ENCODE assay signal across 4 cellular contexts in genomic region chr7:65100499-65100898, GRCh38.
A peak's percentile ranks its signal among the peaks of the same experiment; 100 is the strongest.
DNase-seq lines count a peak whose midpoint lies in the region; ATAC-seq, FAIRE-seq and TF ChIP-seq lines count a peak whose summit lies in the region.
"Not testable (repeated sequence)": the region's sequence is repeated elsewhere in the genome, so short reads cannot be mapped to it uniquely, and the experiment has no call there.

No MANE protein-coding gene starts in this region.

- in situ Hi-C loops in HepG2 (cut with HindIII; ENCODE audit: extremely low pct_ligation_motif_present, low pct_unique_long_range_greater_than_20kb): not testable (repeated sequence)

- POLR2A ChIA-PET in HepG2 (lab: Yijun Ruan, JAX): not testable (repeated sequence)

- H3K4me3 ChIP-seq in HepG2 (replicated peaks in 1 of 3; ENCODE audit: insufficient read depth in 1 of 3, low read depth in 2 of 3, low read length in 3 of 3); mucosa of descending colon; small intestine (ENCODE audit: low read depth in 1 of 2, low read length in 2 of 2): not testable (repeated sequence)

- not testable (repeated sequence) for H3K9me3 ChIP-seq in HepG2 (ENCODE audit: low read length); mucosa of descending colon; small intestine (ENCODE audit: control insufficient read depth, low read depth)

- peak; percentile 60 for FAIRE-seq in HepG2 (lab: Jason Lieb, UNC)
- FAIRE-seq in small intestine (lab: Jason Lieb, UNC): not testable (repeated sequence)

- 81% methylated on average over 4 of the region's 4 CpGs for WGBS in HepG2 (ENCODE audit: low lambda C conversion rate)
- 77 to 87% (median 84%) methylated on average over 4 of the region's 4 CpGs for WGBS in small intestine, 3 donors

- not testable (repeated sequence) for TF ChIP-seq EP300 in HepG2 (IDR thresholded peaks at IDR 0.05; ENCODE audit: low read depth in 2 of 2, low read length in 2 of 2); HepG2 (CRISPR knock-in tag; IDR thresholded peaks at IDR 0.05; ENCODE audit: borderline replicate concordance)

- H2AFZ ChIP-seq in HepG2 (ENCODE audit: low read length): not testable (repeated sequence)

- not testable (repeated sequence) for TF ChIP-seq POLR2A in HepG2 (IDR thresholded peaks at IDR 0.05; ENCODE audit: insufficient read depth in 1 of 2, low read depth in 2 of 2, low read length in 2 of 2)

- not testable (repeated sequence) for TF ChIP-seq RAD21 in HepG2 (CRISPR knock-in tag; IDR thresholded peaks at IDR 0.05)

- not testable (repeated sequence) for DNase-seq in left colon
- DNase-seq in HepG2 (ENCODE audit: low spot score): peak; percentile 10
- DNase-seq in mucosa of descending colon: peak in 1 of 3 donors; percentile 4
- peak; percentile 44 for DNase-seq in small intestine

- CTCF ChIA-PET in HepG2 (lab: Yijun Ruan, JAX; ENCODE audit: low intra/inter-chr PET ratio, low total read pairs): not testable (repeated sequence)

- not testable (repeated sequence) for H4K20me1 ChIP-seq in HepG2 (ENCODE audit: insufficient read depth, low read length)

- not testable (repeated sequence) for TF ChIP-seq CTCF in HepG2 (CRISPR knock-in tag; IDR thresholded peaks at IDR 0.05); mucosa of descending colon (IDR thresholded peaks at IDR 0.05)

- intact Hi-C loops in left colon (cut with DNase I, micrococcal nuclease); HepG2 (cut with micrococcal nuclease; ENCODE audit: unreplicated experiment); mucosa of descending colon (cut with DNase I, micrococcal nuclease): not testable (repeated sequence)

- BruUV-seq in HepG2 (replicated peaks; lab: Mats Ljungman, UMichigan): not testable (repeated sequence)

- peak; percentile 57 for ATAC-seq in left colon
- not testable (repeated sequence) for ATAC-seq in HepG2
- ATAC-seq in mucosa of descending colon: peak; percentile 43

- not testable (repeated sequence) for H3K36me3 ChIP-seq in HepG2 (replicated peaks in 1 of 2; ENCODE audit: control insufficient read depth in 1 of 2, insufficient read depth in 2 of 2, low read length in 2 of 2); mucosa of descending colon (ENCODE audit: low read depth); small intestine (ENCODE audit: control insufficient read depth in 2 of 2, insufficient read depth in 2 of 2, low read length in 2 of 2)

- H3K79me2 ChIP-seq in HepG2 (ENCODE audit: insufficient read depth, low read length): not testable (repeated sequence)

- not testable (repeated sequence) for H3K27ac ChIP-seq in HepG2 (ENCODE audit: extremely low read length, insufficient read depth, low read length); small intestine (ENCODE audit: low read depth in 1 of 2, low read length in 1 of 2)

- H3K4me2 ChIP-seq in HepG2 (ENCODE audit: low read depth, low read length): not testable (repeated sequence)

- H3K27me3 ChIP-seq in HepG2 (ENCODE audit: control insufficient read depth in 1 of 2, insufficient read depth in 2 of 2, low read length in 2 of 2); small intestine (ENCODE audit: control insufficient read depth in 2 of 2, insufficient read depth in 2 of 2, low read length in 2 of 2): not testable (repeated sequence)

- not testable (repeated sequence) for H3K9ac ChIP-seq in HepG2 (ENCODE audit: insufficient read depth, low read depth, low read length)

- H3K4me1 ChIP-seq in HepG2 (ENCODE audit: insufficient read depth, low read length); mucosa of descending colon (ENCODE audit: low read depth); small intestine (ENCODE audit: control insufficient read depth in 2 of 2, insufficient read depth in 1 of 2, low read depth in 1 of 2, low read length in 1 of 2): not testable (repeated sequence)

TF ChIP-seq in HepG2, 621 proteins besides CTCF, POLR2A, EP300 and RAD21:
- peak; percentile 72 for TF ChIP-seq FOSL2 (CRISPR knock-in tag; IDR thresholded peaks at IDR 0.05)
TF ChIP-seq in HepG2: peak in this region for 1; not testable (repeated sequence) for 620.
